8 cellular contexts compared by ENCODE assay signal in the genomic region with DNA sequence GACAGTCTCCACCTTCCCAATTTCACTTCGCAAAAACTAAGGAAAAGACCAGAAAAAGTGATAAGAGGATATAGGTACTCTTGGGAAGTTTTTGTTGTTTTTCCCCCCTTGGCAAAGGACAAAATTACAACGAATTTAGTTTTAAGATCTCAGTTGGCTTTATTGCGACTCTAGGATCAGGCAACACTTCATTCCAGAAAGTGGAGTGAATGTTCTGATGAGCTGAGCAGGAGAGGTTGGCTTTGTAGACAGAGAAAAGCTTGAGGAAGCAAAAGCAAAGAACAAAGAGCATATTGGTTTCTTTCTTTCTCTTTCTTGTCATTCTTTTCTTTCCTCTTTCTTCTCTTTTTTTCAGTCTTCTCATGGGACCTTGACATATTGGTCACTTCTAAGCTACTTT. TPM values are rescaled to one million over a fixed set of nuclear protein-coding genes. Genes with fewer than 3 reads are reported as not detected.
DNase-seq lines count a peak whose midpoint lies in the region; ATAC-seq, FAIRE-seq and TF ChIP-seq lines count a peak whose summit lies in the region.

No MANE protein-coding gene starts in this region.

- H3K4me1 ChIP-seq in A673 (ENCODE audit: insufficient read depth, low read length, poor library complexity, severe bottlenecking) (peaks cover 7% of the 10 kb centered on the region), HUES6 (ENCODE audit: control insufficient read depth, insufficient read depth, low read length) (peaks cover 8% of the 10 kb centered on the region), breast epithelium (peaks cover 0 to 4% of the 10 kb centered on the region in 2 donors), mucosa of stomach (ENCODE audit: control insufficient read depth, insufficient read depth, low read length) (no peaks in the 10 kb centered on the region)

- BruUV-seq in A673 (replicated peaks; lab: Mats Ljungman, UMichigan): no TSS peak

- DNase-seq in A673 (ENCODE audit: low spot score): no peak
- DNase-seq in breast epithelium (ENCODE audit: low spot score in 2 of 2): no peak
- no peak for DNase-seq in H54 (ENCODE audit: insufficient read length, low spot score)
- DNase-seq in KBM-7: no peak

- no peak for TF ChIP-seq POLR2A in breast epithelium (IDR thresholded peaks at IDR 0.05)
- TF ChIP-seq POLR2A in H54 (IDR thresholded peaks at IDR 0.05; ENCODE audit: low read depth, low read length): no peak

- H3K4me3 ChIP-seq in A673 (ENCODE audit: low read depth, low read length, poor library complexity, severe bottlenecking): peak overlapping the region; percentile 79
- H3K4me3 ChIP-seq in HUES6 (ENCODE audit: low read depth, low read length): peak overlapping the region; percentile 73
- H3K4me3 ChIP-seq in breast epithelium: peak overlapping the region; percentile 61 to 98 (median 86)
- peak overlapping the region; percentile 2 for H3K4me3 ChIP-seq in mucosa of stomach (ENCODE audit: low read length)

- intact Hi-C loops in A673 (cut with micrococcal nuclease; ENCODE audit: unreplicated experiment) (no loop called here), breast epithelium (cut with DNase I; ENCODE audit: low total_unique reads) (no loop called here)

- CTCF ChIA-PET in A673 (lab: Charles Lee): no interaction called here

- TF ChIP-seq CTCF in A673 (conservative IDR thresholded peaks at IDR 0.05; ENCODE audit: low read depth, low read length) (no peak), breast epithelium (IDR thresholded peaks at IDR 0.05) (no peak)

- FAIRE-seq in H54 (lab: Jason Lieb, UNC): no peak

- H3K27ac ChIP-seq in A673 (ENCODE audit: low read depth, low read length, poor library complexity, severe bottlenecking) (no peak overlapping the region), HUES6 (ENCODE audit: low read depth, low read length) (peak overlapping the region; percentile 27; the same call in 1 of the 2 replicates), breast epithelium (no peak overlapping the region)

- H3K9me3 ChIP-seq in A673 (ENCODE audit: low read depth, low read length, poor library complexity, severe bottlenecking) (no peaks in the 10 kb centered on the region), HUES6 (ENCODE audit: control insufficient read depth, insufficient read depth, low read depth, low read length) (no peaks in the 10 kb centered on the region), breast epithelium (no peaks in the 10 kb centered on the region), mucosa of stomach (ENCODE audit: control insufficient read depth, low read length) (no peaks in the 10 kb centered on the region)

- H3K36me3 ChIP-seq in A673 (ENCODE audit: insufficient read depth, low read length, poor library complexity, severe bottlenecking): no peaks in the 10 kb centered on the region
- peaks cover 14% of the 10 kb centered on the region for H3K36me3 ChIP-seq in HUES6 (ENCODE audit: control insufficient read depth, insufficient read depth, low read length)
- no peaks in the 10 kb centered on the region for H3K36me3 ChIP-seq in breast epithelium
- H3K36me3 ChIP-seq in mucosa of stomach (ENCODE audit: control insufficient read depth, insufficient read depth, low read length): no peaks in the 10 kb centered on the region

- H3K9ac ChIP-seq in HUES6 (ENCODE audit: low read length): no peak overlapping the region
- H3K9ac ChIP-seq in mucosa of stomach (ENCODE audit: low read length): no peak overlapping the region

- POLR2A ChIA-PET in A673 (lab: Charles Lee; ENCODE audit: low non-redundant PET): interaction anchor here (0.5 to 0.6 kb wide), 2 partner anchors 76 to 430 kb away, joined by 5 read pairs; no protein-coding TSS in a partner anchor

- in situ Hi-C loops in KBM-7 (cut with MboI; ENCODE audit: low pct_unique_long_range_greater_than_20kb, low sequenced_read_pairs): no loop called here

- H3K27me3 ChIP-seq in A673 (replicated peaks; ENCODE audit: insufficient read depth, low read depth, low read length, poor library complexity) (no peaks in the 10 kb centered on the region), HUES6 (ENCODE audit: control insufficient read depth, insufficient read depth, low read length) (no peaks in the 10 kb centered on the region), breast epithelium (no peaks in the 10 kb centered on the region), mucosa of stomach (ENCODE audit: control insufficient read depth, insufficient read depth, low read length) (no peaks in the 10 kb centered on the region)

- ATAC-seq in HG02970 (IDR thresholded peaks at IDR 0.05; ENCODE audit: low FRiP score, unreplicated experiment) (no peak), HG03342 (IDR thresholded peaks at IDR 0.05; ENCODE audit: unreplicated experiment) (no peak)

RNA-seq across cellular contexts. Expression of gene ZFYVE1, which starts 0.6 kb away (rescaled TPM):
- 7.8 and 8.5 TPM in 2 replicates for total RNA-seq in A673 (2021)
- total RNA-seq in breast epithelium: 10 to 100 TPM; 18.7 to 22.2 (median 22.1) TPM

RNA-seq across cellular contexts. Expression of gene RBM25, which starts 30.8 kb away (rescaled TPM):
- total RNA-seq in A673 (2021): 112 and 123 TPM in 2 replicates
- 10 to 100 TPM; 69.9 to 90.6 (median 76.4) TPM for total RNA-seq in breast epithelium

Comparison
In these comparisons a context has a peak if more than half of its experiments do, and no peak if none do; other contexts are left out.
1. H3K4me3 ChIP-seq: peak in every context shown above with its lines; median percentile 86 in breast epithelium; 79 in A673; 73 in HUES6; 2 in mucosa of stomach.